ENCODE assay signal across 1 cellular context in genomic region chr17:61459434-61459809, GRCh38.
A peak's percentile ranks its signal among the peaks of the same experiment; 100 is the strongest.
TF ChIP-seq lines count a peak whose summit lies in the region.

No MANE protein-coding gene starts in this region.

TF ChIP-seq in HepG2, 621 proteins besides CTCF, POLR2A, EP300 and RAD21 (continued from another document and continues in another):
- TF ChIP-seq, protein P1, sequence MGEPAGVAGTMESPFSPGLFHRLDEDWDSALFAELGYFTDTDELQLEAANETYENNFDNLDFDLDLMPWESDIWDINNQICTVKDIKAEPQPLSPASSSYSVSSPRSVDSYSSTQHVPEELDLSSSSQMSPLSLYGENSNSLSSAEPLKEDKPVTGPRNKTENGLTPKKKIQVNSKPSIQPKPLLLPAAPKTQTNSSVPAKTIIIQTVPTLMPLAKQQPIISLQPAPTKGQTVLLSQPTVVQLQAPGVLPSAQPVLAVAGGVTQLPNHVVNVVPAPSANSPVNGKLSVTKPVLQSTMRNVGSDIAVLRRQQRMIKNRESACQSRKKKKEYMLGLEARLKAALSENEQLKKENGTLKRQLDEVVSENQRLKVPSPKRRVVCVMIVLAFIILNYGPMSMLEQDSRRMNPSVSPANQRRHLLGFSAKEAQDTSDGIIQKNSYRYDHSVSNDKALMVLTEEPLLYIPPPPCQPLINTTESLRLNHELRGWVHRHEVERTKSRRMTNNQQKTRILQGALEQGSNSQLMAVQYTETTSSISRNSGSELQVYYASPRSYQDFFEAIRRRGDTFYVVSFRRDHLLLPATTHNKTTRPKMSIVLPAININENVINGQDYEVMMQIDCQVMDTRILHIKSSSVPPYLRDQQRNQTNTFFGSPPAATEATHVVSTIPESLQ (CRISPR knock-in tag; conservative IDR thresholded peaks at IDR 0.05), result no peak
- TF ChIP-seq, protein P2, sequence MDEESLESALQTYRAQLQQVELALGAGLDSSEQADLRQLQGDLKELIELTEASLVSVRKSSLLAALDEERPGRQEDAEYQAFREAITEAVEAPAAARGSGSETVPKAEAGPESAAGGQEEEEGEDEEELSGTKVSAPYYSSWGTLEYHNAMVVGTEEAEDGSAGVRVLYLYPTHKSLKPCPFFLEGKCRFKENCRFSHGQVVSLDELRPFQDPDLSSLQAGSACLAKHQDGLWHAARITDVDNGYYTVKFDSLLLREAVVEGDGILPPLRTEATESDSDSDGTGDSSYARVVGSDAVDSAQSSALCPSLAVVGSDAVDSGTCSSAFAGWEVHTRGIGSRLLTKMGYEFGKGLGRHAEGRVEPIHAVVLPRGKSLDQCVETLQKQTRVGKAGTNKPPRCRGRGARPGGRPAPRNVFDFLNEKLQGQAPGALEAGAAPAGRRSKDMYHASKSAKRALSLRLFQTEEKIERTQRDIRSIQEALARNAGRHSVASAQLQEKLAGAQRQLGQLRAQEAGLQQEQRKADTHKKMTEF (CRISPR knock-in tag; IDR thresholded peaks at IDR 0.05), result no peak
- TF ChIP-seq ZNF160 (CRISPR knock-in tag; IDR thresholded peaks at IDR 0.05) (no peak), ZNF83 (CRISPR knock-in tag; IDR thresholded peaks at IDR 0.05; ENCODE audit: borderline replicate concordance) (no peak), SNAPC2 (CRISPR knock-in tag; IDR thresholded peaks at IDR 0.05) (no peak), TAF15 (IDR thresholded peaks at IDR 0.05; ENCODE audit: low read depth, low read length, poor library complexity, severe bottlenecking) (no peak), SALL2 (CRISPR knock-in tag; IDR thresholded peaks at IDR 0.05) (no peak), ZFP62 (CRISPR knock-in tag; IDR thresholded peaks at IDR 0.05) (no peak), AFF4 (CRISPR knock-in tag; IDR thresholded peaks at IDR 0.05) (no peak), DNMT1 (CRISPR knock-in tag; IDR thresholded peaks at IDR 0.05) (no peak), SOX5 (CRISPR knock-in tag; IDR thresholded peaks at IDR 0.05; ENCODE audit: borderline replicate concordance) (0 out of 2 replicates have a peak, but pooled peaks have one; percentile 2), ZNF878 (CRISPR knock-in tag; IDR thresholded peaks at IDR 0.05) (no peak), ZNF383 (CRISPR knock-in tag; IDR thresholded peaks at IDR 0.05; ENCODE audit: borderline replicate concordance) (0 out of 2 replicates have a peak, but pooled peaks have one; percentile 42), MAX (IDR thresholded peaks at IDR 0.05) (no peak), SKIL (CRISPR knock-in tag; IDR thresholded peaks at IDR 0.05; ENCODE audit: borderline replicate concordance) (no peak), TCF7 (IDR thresholded peaks at IDR 0.05; ENCODE audit: low read depth) (no peak), ZNF17 (CRISPR knock-in tag; IDR thresholded peaks at IDR 0.05) (no peak), ZKSCAN5 (CRISPR knock-in tag; IDR thresholded peaks at IDR 0.05) (no peak), SETDB1 (CRISPR knock-in tag; IDR thresholded peaks at IDR 0.05; ENCODE audit: borderline replicate concordance) (no peak), ZNF256 (CRISPR knock-in tag; conservative IDR thresholded peaks at IDR 0.05) (no peak), ZBTB2 (CRISPR knock-in tag; IDR thresholded peaks at IDR 0.05; ENCODE audit: low read depth) (no peak), ZSCAN29 (CRISPR knock-in tag; conservative IDR thresholded peaks at IDR 0.05) (no peak), ZNF451 (CRISPR knock-in tag; IDR thresholded peaks at IDR 0.05) (no peak), KAT2B (IDR thresholded peaks at IDR 0.05; ENCODE audit: borderline replicate concordance, low read depth, low read length) (no peak), TGIF2 (CRISPR knock-in tag; IDR thresholded peaks at IDR 0.05) (no peak), PAXIP1 (CRISPR knock-in tag; conservative IDR thresholded peaks at IDR 0.05) (peak; percentile 23; the same call in 1 of the 2 replicates), ZNF512B (CRISPR knock-in tag; IDR thresholded peaks at IDR 0.05; ENCODE audit: borderline replicate concordance) (no peak), SNAI1 (CRISPR knock-in tag; IDR thresholded peaks at IDR 0.05; ENCODE audit: borderline replicate concordance) (no peak)
- TF ChIP-seq, protein P3, sequence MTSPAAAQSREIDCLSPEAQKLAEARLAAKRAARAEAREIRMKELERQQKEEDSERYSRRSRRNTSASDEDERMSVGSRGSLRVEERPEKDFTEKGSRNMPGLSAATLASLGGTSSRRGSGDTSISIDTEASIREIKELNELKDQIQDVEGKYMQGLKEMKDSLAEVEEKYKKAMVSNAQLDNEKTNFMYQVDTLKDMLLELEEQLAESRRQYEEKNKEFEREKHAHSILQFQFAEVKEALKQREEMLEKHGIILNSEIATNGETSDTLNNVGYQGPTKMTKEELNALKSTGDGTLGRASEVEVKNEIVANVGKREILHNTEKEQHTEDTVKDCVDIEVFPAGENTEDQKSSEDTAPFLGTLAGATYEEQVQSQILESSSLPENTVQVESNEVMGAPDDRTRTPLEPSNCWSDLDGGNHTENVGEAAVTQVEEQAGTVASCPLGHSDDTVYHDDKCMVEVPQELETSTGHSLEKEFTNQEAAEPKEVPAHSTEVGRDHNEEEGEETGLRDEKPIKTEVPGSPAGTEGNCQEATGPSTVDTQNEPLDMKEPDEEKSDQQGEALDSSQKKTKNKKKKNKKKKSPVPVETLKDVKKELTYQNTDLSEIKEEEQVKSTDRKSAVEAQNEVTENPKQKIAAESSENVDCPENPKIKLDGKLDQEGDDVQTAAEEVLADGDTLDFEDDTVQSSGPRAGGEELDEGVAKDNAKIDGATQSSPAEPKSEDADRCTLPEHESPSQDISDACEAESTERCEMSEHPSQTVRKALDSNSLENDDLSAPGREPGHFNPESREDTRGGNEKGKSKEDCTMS (CRISPR knock-in tag; conservative IDR thresholded peaks at IDR 0.05), result no peak
- TF ChIP-seq, protein P4, sequence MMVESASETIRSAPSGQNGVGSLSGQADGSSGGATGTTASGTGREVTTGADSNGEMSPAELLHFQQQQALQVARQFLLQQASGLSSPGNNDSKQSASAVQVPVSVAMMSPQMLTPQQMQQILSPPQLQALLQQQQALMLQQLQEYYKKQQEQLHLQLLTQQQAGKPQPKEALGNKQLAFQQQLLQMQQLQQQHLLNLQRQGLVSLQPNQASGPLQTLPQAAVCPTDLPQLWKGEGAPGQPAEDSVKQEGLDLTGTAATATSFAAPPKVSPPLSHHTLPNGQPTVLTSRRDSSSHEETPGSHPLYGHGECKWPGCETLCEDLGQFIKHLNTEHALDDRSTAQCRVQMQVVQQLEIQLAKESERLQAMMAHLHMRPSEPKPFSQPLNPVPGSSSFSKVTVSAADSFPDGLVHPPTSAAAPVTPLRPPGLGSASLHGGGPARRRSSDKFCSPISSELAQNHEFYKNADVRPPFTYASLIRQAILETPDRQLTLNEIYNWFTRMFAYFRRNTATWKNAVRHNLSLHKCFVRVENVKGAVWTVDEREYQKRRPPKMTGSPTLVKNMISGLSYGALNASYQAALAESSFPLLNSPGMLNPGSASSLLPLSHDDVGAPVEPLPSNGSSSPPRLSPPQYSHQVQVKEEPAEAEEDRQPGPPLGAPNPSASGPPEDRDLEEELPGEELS (CRISPR knock-in tag; IDR thresholded peaks at IDR 0.05), result peak; percentile 33; the same call in 1 of the 2 replicates
